Comparison of ENCODE assay signal across 8 cellular contexts in genomic region chr9:114250235-114250568, GRCh38.
DNase-seq lines count a peak whose midpoint lies in the region; ATAC-seq and TF ChIP-seq lines count a peak whose summit lies in the region.
"Had no signal": no experiment of that assay in that cellular context is flagged by ENCODE, and none has a peak within 500 bp of the region (broad histone marks: within the 10 kb centered on the region; RNA-seq: fewer than 3 reads in every experiment).

No MANE protein-coding gene starts in this region.

- peak; percentile 83 for DNase-seq in NCI-H2171 (lab: John Stamatoyannopoulos, UW)
- DNase-seq in dorsolateral prefrontal cortex, result peak; percentile 69 to 98 (median 88)
- DNase-seq in middle frontal gyrus (ENCODE audit: extremely low spot score, low spot score), result peak; percentile 83
- peak; percentile 78 to 84 for DNase-seq in uterus
- no peak for DNase-seq in HuH-7 (ENCODE audit: low spot score)
- no peak for DNase-seq in kidney tubule cell (ENCODE audit: low spot score)

- intact Hi-C loops in dorsolateral prefrontal cortex (cut with DNase I), result loop anchor here in 1 of 2 donors (5.0 kb wide), 1 partner anchor 37 kb away; no protein-coding TSS in a partner anchor
- intact Hi-C loops in uterus (cut with DNase I; ENCODE audit: low total_unique reads), result no loop called here

- peak overlapping the region in 24 of 59 donors; percentile 2 to 72 (median 40) for H3K27ac ChIP-seq in dorsolateral prefrontal cortex
- H3K27ac ChIP-seq in uterus, result peak overlapping the region; percentile 58 to 73
- H3K27ac ChIP-seq: epithelial cell of prostate had no signal

- H3K4me1 ChIP-seq in uterus, result peaks cover 0 to 5% of the 10 kb centered on the region in 2 donors

- ATAC-seq in HG03520 (IDR thresholded peaks at IDR 0.05; ENCODE audit: unreplicated experiment), result no peak

- peak in 8 of 56 donors; percentile 5 to 23 (median 18) for TF ChIP-seq CTCF in dorsolateral prefrontal cortex (IDR thresholded peaks at IDR 0.05 in 54 of 56, conservative IDR thresholded peaks at IDR 0.05 in 2 of 56; ENCODE audit: low read depth in 1 of 56, partially characterized antibody in 56 of 56)
- no peak for TF ChIP-seq CTCF in uterus (IDR thresholded peaks at IDR 0.05)

- H3K36me3 ChIP-seq in uterus, result no peaks in the 10 kb centered on the region

- no peak for TF ChIP-seq POLR2A in uterus (IDR thresholded peaks at IDR 0.05)

- H3K4me3 ChIP-seq in dorsolateral prefrontal cortex, result peak overlapping the region in 37 of 59 donors; percentile 1 to 53 (median 28)
- H3K4me3 ChIP-seq in uterus, result no peak overlapping the region

- H3K27me3 ChIP-seq in dorsolateral prefrontal cortex (no peaks in the 10 kb centered on the region), uterus (no peaks in the 10 kb centered on the region)

- H3K9me3 ChIP-seq in uterus, result no peaks in the 10 kb centered on the region

Comparison
In these comparisons a context has a peak if more than half of its experiments do, and no peak if none do; other contexts are left out.
1. DNase-seq: peak in NCI-H2171 (single experiment), dorsolateral prefrontal cortex (10 of 10), middle frontal gyrus (single experiment) and uterus (2 of 2); none in HuH-7 (single experiment) and kidney tubule cell (single experiment).
2. H3K4me3 ChIP-seq: peak in dorsolateral prefrontal cortex (37 of 59); none in uterus (0 of 2).